22 cellular contexts compared by ENCODE assay signal in genomic region chr9:87871425-87872078, GRCh38. TPM values are rescaled to one million over a fixed set of nuclear protein-coding genes. Genes with fewer than 3 reads are reported as not detected.
A peak's percentile ranks its signal among the peaks of the same experiment; 100 is the strongest.
DNase-seq lines count a peak whose midpoint lies in the region; ATAC-seq, FAIRE-seq and TF ChIP-seq lines count a peak whose summit lies in the region.
"Had no signal": no experiment of that assay in that cellular context is flagged by ENCODE, and none has a peak within 500 bp of the region (broad histone marks: within the 10 kb centered on the region; RNA-seq: fewer than 3 reads in every experiment).

No MANE protein-coding gene starts in this region.

- no peaks in the 10 kb centered on the region for H4K20me1 ChIP-seq in IMR-90 (ENCODE audit: insufficient read depth, low read length)
- no peaks in the 10 kb centered on the region for H4K20me1 ChIP-seq in HepG2 (ENCODE audit: insufficient read depth, low read length)
- H4K20me1 ChIP-seq: BLaER1 treated with 17β-estradiol and CSF1 and Interleukin-3, amounts not matched to agents 10 nM and 100 nM had no signal

- peak overlapping the region in 4 of 5 experiments; percentile 40 to 84 (median 70) for H3K27ac Mint-ChIP-seq in brain
- H3K27ac Mint-ChIP-seq: CD4-positive, alpha-beta memory T cell had no signal

- no peak for TF ChIP-seq CTCF in IMR-90 (conservative IDR thresholded peaks at IDR 0.05; ENCODE audit: low read depth, low read length)
- no peak for TF ChIP-seq CTCF in brain (conservative IDR thresholded peaks at IDR 0.05)
- no peak for TF ChIP-seq CTCF in HepG2 (CRISPR knock-in tag; IDR thresholded peaks at IDR 0.05)

- H2BK5ac ChIP-seq in IMR-90 (ENCODE audit: low read depth, low read length, poor library complexity, severe bottlenecking) (no peak overlapping the region), mesenchymal stem cell (ENCODE audit: low read depth, low read length, poor library complexity, severe bottlenecking) (no peak overlapping the region)

- H2AK5ac ChIP-seq in IMR-90 (ENCODE audit: low read depth, low read length), result no peak overlapping the region
- H2AK5ac ChIP-seq in mesenchymal stem cell (ENCODE audit: low read length, severe bottlenecking), result no peak overlapping the region

- no peak overlapping the region for H4K8ac ChIP-seq in IMR-90 (ENCODE audit: low read depth in 2 of 2, low read length in 2 of 2)
- H4K8ac ChIP-seq in mesenchymal stem cell (ENCODE audit: low read length), result no peak overlapping the region

- H3K9ac ChIP-seq in IMR-90 (ENCODE audit: low read depth, low read length), result no peak overlapping the region
- no peak overlapping the region for H3K9ac ChIP-seq in mesenchymal stem cell (ENCODE audit: low read length)
- no peak overlapping the region for H3K9ac ChIP-seq in HepG2 (ENCODE audit: insufficient read depth, low read depth, low read length)
- H3K9ac ChIP-seq: BLaER1 treated with 17β-estradiol and CSF1 and Interleukin-3, amounts not matched to agents 10 nM and 100 nM; GM23248 had no signal

- H2BK120ac ChIP-seq in IMR-90 (ENCODE audit: low read depth, low read length) (no peak overlapping the region), mesenchymal stem cell (ENCODE audit: low read depth, low read length) (no peak overlapping the region)

- H3K27me3 Mint-ChIP-seq in brain, result peaks cover 7% of the 10 kb centered on the region

- no peaks in the 10 kb centered on the region for H3K9me3 ChIP-seq in IMR-90 (ENCODE audit: control insufficient read depth, insufficient read depth, low read length)
- H3K9me3 ChIP-seq in mesenchymal stem cell (ENCODE audit: control insufficient read depth, low read length), result no peaks in the 10 kb centered on the region
- no peaks in the 10 kb centered on the region for H3K9me3 ChIP-seq in HepG2 (ENCODE audit: low read length)
- H3K9me3 ChIP-seq: A549; BLaER1 treated with 17β-estradiol and CSF1 and Interleukin-3, amounts not matched to agents 10 nM and 100 nM; Caco-2 had no signal

- ATAC-seq in IMR-90 (ENCODE audit: low read depth), result no peak
- no peak for ATAC-seq in HepG2
- ATAC-seq: A549, PC-3 had no signal

- no peak overlapping the region for H2BK12ac ChIP-seq in mesenchymal stem cell (ENCODE audit: low read length in 2 of 2)

- no peak for FAIRE-seq in HepG2 (lab: Jason Lieb, UNC)
- FAIRE-seq: A549 had no signal

- intact Hi-C loops in IMR-90 (cut with micrococcal nuclease), result no loop called here
- intact Hi-C loops in posterior vena cava (cut with DNase I), result no loop called here
- intact Hi-C loops in HepG2 (cut with micrococcal nuclease; ENCODE audit: unreplicated experiment), result no loop called here

- H3K14ac ChIP-seq in IMR-90 (replicated peaks; ENCODE audit: low read depth, low read length) (no peak overlapping the region), mesenchymal stem cell (ENCODE audit: low read length in 2 of 2) (no peak overlapping the region)

- H4K5ac ChIP-seq in IMR-90 (ENCODE audit: low read depth, low read length), result no peak overlapping the region

- peaks cover 0 to 5% (median 0%) of the 10 kb centered on the region in 5 experiments for H3K9me3 Mint-ChIP-seq in brain

- TF ChIP-seq EP300 in HepG2 (IDR thresholded peaks at IDR 0.05; ENCODE audit: low read depth in 2 of 2, low read length in 2 of 2), result no peak
- TF ChIP-seq EP300 in HepG2 (CRISPR knock-in tag; IDR thresholded peaks at IDR 0.05; ENCODE audit: borderline replicate concordance), result no peak

- H3K23ac ChIP-seq in IMR-90 (ENCODE audit: low read depth, low read length) (no peak overlapping the region), mesenchymal stem cell (ENCODE audit: low read length in 2 of 2) (no peak overlapping the region)

- H3K27ac ChIP-seq in IMR-90 (ENCODE audit: insufficient read depth, low read length) (no peak overlapping the region), mesenchymal stem cell (ENCODE audit: low read length, poor library complexity, severe bottlenecking) (no peak overlapping the region), HepG2 (ENCODE audit: extremely low read length, insufficient read depth, low read length) (no peak overlapping the region)
- H3K27ac ChIP-seq: BLaER1 treated with 17β-estradiol and CSF1 and Interleukin-3, amounts not matched to agents 10 nM and 100 nM; GM23248; HL-60 had no signal

- H3K4me2 ChIP-seq in IMR-90 (ENCODE audit: low read depth, low read length) (no peak overlapping the region), mesenchymal stem cell (ENCODE audit: low read length, poor library complexity, severe bottlenecking) (no peak overlapping the region), HepG2 (ENCODE audit: low read depth, low read length) (no peak overlapping the region)
- H3K4me2 ChIP-seq: A549; BLaER1 treated with 17β-estradiol and CSF1 and Interleukin-3, amounts not matched to agents 10 nM and 100 nM had no signal

- H2BK20ac ChIP-seq in IMR-90 (ENCODE audit: low read depth, low read length), result no peak overlapping the region

- H3K4me1 Mint-ChIP-seq in brain, result peaks cover 30% of the 10 kb centered on the region

- H2AFZ ChIP-seq in IMR-90 (replicated peaks; ENCODE audit: low read length, poor library complexity) (peak overlapping the region; percentile 53), mesenchymal stem cell (ENCODE audit: low read depth, low read length) (no peak overlapping the region), HepG2 (ENCODE audit: low read length) (no peak overlapping the region)
- H2AFZ ChIP-seq: GM23248 had no signal

- no peak overlapping the region for H3K4ac ChIP-seq in IMR-90 (ENCODE audit: low read depth, low read length)
- H3K4ac ChIP-seq in mesenchymal stem cell (ENCODE audit: low read depth in 1 of 2, low read length in 2 of 2), result no peak overlapping the region

- TF ChIP-seq POLR2A in IMR-90 (IDR thresholded peaks at IDR 0.05; ENCODE audit: low read depth, low read length) (no peak), HepG2 (IDR thresholded peaks at IDR 0.05; ENCODE audit: insufficient read depth in 1 of 2, low read depth in 2 of 2, low read length in 2 of 2) (no peak)

- H3K4me3 ChIP-seq in IMR-90 (ENCODE audit: insufficient read depth, low read depth, low read length) (no peak overlapping the region), mesenchymal stem cell (ENCODE audit: insufficient read depth in 1 of 2, low read depth in 1 of 2, low read length in 2 of 2) (no peak overlapping the region), HepG2 (replicated peaks in 1 of 3; ENCODE audit: insufficient read depth in 1 of 3, low read depth in 2 of 3, low read length in 3 of 3) (no peak overlapping the region)
- H3K4me3 ChIP-seq: A549; BLaER1 treated with 17β-estradiol and CSF1 and Interleukin-3, amounts not matched to agents 10 nM and 100 nM; GM23248 had no signal

- H2BK15ac ChIP-seq in IMR-90 (ENCODE audit: low read depth, low read length) (no peak overlapping the region), mesenchymal stem cell (ENCODE audit: low read depth, poor library complexity, severe bottlenecking) (peak overlapping the region; percentile 45)

- 100% methylated on average over 2 of the region's 7 CpGs; no CpG with 5 or more reads in 1 of the 2 experiments for WGBS in IMR-90 (ENCODE audit: extremely low coverage in 2 of 2, insufficient read length in 1 of 2), 2 experiments
- WGBS in mesenchymal stem cell, result 93% methylated on average over 7 of the region's 7 CpGs
- WGBS in HepG2 (ENCODE audit: low lambda C conversion rate), result 28% methylated on average over 7 of the region's 7 CpGs

- H4K91ac ChIP-seq in IMR-90 (ENCODE audit: insufficient read depth, low read depth, low read length) (no peak overlapping the region), mesenchymal stem cell (ENCODE audit: low read length) (no peak overlapping the region)

- in situ Hi-C loops in IMR-90 (cut with MboI; ENCODE audit: low sequenced_read_pairs), result no loop called here
- in situ Hi-C loops in HepG2 (cut with HindIII; ENCODE audit: extremely low pct_ligation_motif_present, low pct_unique_long_range_greater_than_20kb), result no loop called here

- no peaks in the 10 kb centered on the region for H3K27me3 ChIP-seq in IMR-90 (ENCODE audit: control insufficient read depth, insufficient read depth, low read length)
- H3K27me3 ChIP-seq in mesenchymal stem cell (ENCODE audit: control insufficient read depth in 1 of 2, insufficient read depth in 1 of 2, low read length in 2 of 2), result no peaks in the 10 kb centered on the region
- H3K27me3 ChIP-seq in HepG2 (ENCODE audit: control insufficient read depth in 1 of 2, insufficient read depth in 2 of 2, low read length in 2 of 2), result peaks cover 0 to 1% of the 10 kb centered on the region in 2 experiments; a peak in 2 of 5 replicates
- H3K27me3 ChIP-seq: BLaER1 treated with 17β-estradiol and CSF1 and Interleukin-3, amounts not matched to agents 10 nM and 100 nM had no signal

- DNase-seq in IMR-90 (no peak), mesenchymal stem cell (no peak), posterior vena cava (ENCODE audit: low spot score) (peak; percentile 76), DMS114 treated with DMSO at 0.1 percent for 48 hours (lab: John Stamatoyannopoulos, UW; ENCODE audit: unreplicated experiment) (no peak), NCI-H1694 treated with DMSO at 0.1 percent for 48 hours (lab: John Stamatoyannopoulos, UW) (no peak), HepG2 (ENCODE audit: low spot score) (no peak)
- DNase-seq: AML-193; Caco-2; CD4-positive, alpha-beta memory T cell; DMS153; Karpas-422; NCI-H1436; NCI-H187 treated with DMSO at 0.1 percent for 48 hours; NCI-H526; NK-92 treated with Interleukin-12 subunit alpha and Interleukin-12 subunit beta, amount 100 ng/mL, for 24 hours; PC-3 had no signal

- H3K36me3 ChIP-seq in IMR-90 (ENCODE audit: control insufficient read depth, insufficient read depth, low read length), result no peaks in the 10 kb centered on the region
- H3K36me3 ChIP-seq in mesenchymal stem cell (ENCODE audit: control insufficient read depth in 1 of 2, insufficient read depth in 2 of 2, low read depth in 1 of 2, low read length in 2 of 2), result no peaks in the 10 kb centered on the region
- no peaks in the 10 kb centered on the region for H3K36me3 ChIP-seq in HepG2 (replicated peaks in 1 of 2; ENCODE audit: control insufficient read depth in 1 of 2, insufficient read depth in 2 of 2, low read length in 2 of 2)
- H3K36me3 ChIP-seq: BLaER1 treated with 17β-estradiol and CSF1 and Interleukin-3, amounts not matched to agents 10 nM and 100 nM had no signal

- H3K79me1 ChIP-seq in IMR-90 (ENCODE audit: low read depth in 1 of 2, low read length in 2 of 2), result no peaks in the 10 kb centered on the region
- no peaks in the 10 kb centered on the region for H3K79me1 ChIP-seq in mesenchymal stem cell (replicated peaks; ENCODE audit: low read length, poor library complexity, severe bottlenecking)

- no peak overlapping the region for H3K56ac ChIP-seq in IMR-90 (ENCODE audit: extremely low read depth, insufficient read depth, low read length)

- peak overlapping the region in 1 of 5 experiments; percentile 1 for H3K4me3 Mint-ChIP-seq in brain
- H3K4me3 Mint-ChIP-seq: CD4-positive, alpha-beta memory T cell had no signal

- CTCF ChIA-PET in IMR-90 (lab: Yijun Ruan, JAX) (no interaction called here), HepG2 (lab: Yijun Ruan, JAX; ENCODE audit: low intra/inter-chr PET ratio, low total read pairs) (no interaction called here)

- peak overlapping the region; percentile 29 for H2AK9ac ChIP-seq in IMR-90 (replicated peaks; ENCODE audit: low read depth, low read length, poor library complexity)

- dilution Hi-C loops in IMR-90 (cut with HindIII; ENCODE audit: low sequenced_read_pairs, unreplicated experiment), result no loop called here

- no peaks in the 10 kb centered on the region for H3K79me2 ChIP-seq in HepG2 (ENCODE audit: insufficient read depth, low read length)

- no peak overlapping the region for H3K18ac ChIP-seq in IMR-90 (ENCODE audit: low read depth, low read length)
- no peak overlapping the region for H3K18ac ChIP-seq in mesenchymal stem cell (ENCODE audit: low read depth in 1 of 2, low read length in 2 of 2)

- H3K4me1 ChIP-seq in IMR-90 (ENCODE audit: control insufficient read depth, insufficient read depth, low read length) (peaks cover 25% of the 10 kb centered on the region), mesenchymal stem cell (ENCODE audit: control insufficient read depth, insufficient read depth, low read depth, low read length) (peaks cover 20% of the 10 kb centered on the region), HepG2 (ENCODE audit: insufficient read depth, low read length) (no peaks in the 10 kb centered on the region)

- peaks cover 18% of the 10 kb centered on the region for H3K9me1 ChIP-seq in IMR-90 (ENCODE audit: insufficient read depth, low read length)

- TF ChIP-seq RAD21 in IMR-90 (IDR thresholded peaks at IDR 0.05; ENCODE audit: low read length) (no peak), HepG2 (CRISPR knock-in tag; IDR thresholded peaks at IDR 0.05) (no peak)

- POLR2A ChIA-PET in IMR-90 (lab: Charles Lee; ENCODE audit: unreplicated experiment) (no interaction called here), HepG2 (lab: Yijun Ruan, JAX) (no interaction called here)

- BruUV-seq in IMR-90 (replicated peaks; lab: Mats Ljungman, UMichigan) (no TSS peak), HepG2 (replicated peaks; lab: Mats Ljungman, UMichigan) (no TSS peak)

- H3K36me3 Mint-ChIP-seq in brain, result no peaks in the 10 kb centered on the region

RNA-seq across cellular contexts. Expression of gene SPATA31E1, which starts 11.1 kb away (rescaled TPM):
- total RNA-seq in IMR-90 (2012; rRNA removed) (not detected in 2 replicates), posterior vena cava (not detected), HepG2 (2016; rRNA removed; fragmentation: Illumina TruSeq; extraction: Trizol) (not detected in 2 replicates)
- polyA plus RNA-seq in IMR-90 (2012; rRNA removed) (0.03 and 0.04 TPM in 2 replicates), brain (ENCODE audit: insufficient read depth, low read depth, low replicate concordance) (not detected), HepG2 (2011; rRNA removed) (not detected in 2 replicates)
- 0.02 TPM in 1 of 2 replicates, not detected in the other for polyA plus RNA-seq in IMR-90 (2012; cell fraction: cytosol; rRNA removed)
- 0.19 and 0.20 TPM in 2 replicates for polyA plus RNA-seq in IMR-90 (2012; cell fraction: nucleus; rRNA removed; ENCODE audit: low replicate concordance)
- not detected for polyA plus RNA-seq in mesenchymal stem cell (2013, experiment 1 of 2)
- polyA plus RNA-seq in mesenchymal stem cell (2013, experiment 2 of 2), result not detected
- not detected in 2 replicates for total RNA-seq in HepG2 (2016; cell fraction: cytosol; rRNA removed; fragmentation: Illumina TruSeq; extraction: Trizol; ENCODE audit: low read depth)
- not detected in 2 replicates for total RNA-seq in HepG2 (2016; cell fraction: insoluble cytoplasmic fraction; rRNA removed; fragmentation: Illumina TruSeq; extraction: Trizol)
- total RNA-seq in HepG2 (2016; cell fraction: membrane; rRNA removed; fragmentation: Illumina TruSeq; extraction: Trizol), result not detected in 2 replicates
- total RNA-seq in HepG2 (2016; cell fraction: nucleus; rRNA removed; fragmentation: Illumina TruSeq; extraction: Trizol), result not detected in 2 replicates
- not detected in 2 replicates for polyA plus RNA-seq in HepG2 (2011; cell fraction: cytosol; rRNA removed)
- polyA plus RNA-seq in HepG2 (2011; cell fraction: nucleus; rRNA removed), result not detected in 2 replicates
- not detected in 2 replicates for polyA plus RNA-seq in HepG2 (2012)
- polyA plus RNA-seq in HepG2 (2016; cell fraction: cytosol; fragmentation: Illumina TruSeq; extraction: Trizol; ENCODE audit: low read depth), result not detected in 2 replicates
- not detected in 2 replicates for polyA plus RNA-seq in HepG2 (2016; cell fraction: insoluble cytoplasmic fraction; fragmentation: Illumina TruSeq; extraction: Trizol; ENCODE audit: low read depth)
- polyA plus RNA-seq in HepG2 (2016; cell fraction: membrane; fragmentation: Illumina TruSeq; extraction: Trizol; ENCODE audit: low read depth), result not detected in 2 replicates
- polyA plus RNA-seq in HepG2 (2016; cell fraction: nucleus; fragmentation: Illumina TruSeq; extraction: Trizol; ENCODE audit: insufficient read depth, low read depth), result not detected in 2 replicates
- 0.05 TPM in 1 of 2 replicates, not detected in the other for polyA minus RNA-seq in HepG2 (2011; rRNA and poly(A)+ RNA removed; ENCODE audit: low replicate concordance)
- polyA minus RNA-seq in HepG2 (2011; cell fraction: cytosol; rRNA and poly(A)+ RNA removed), result not detected in 2 replicates
- polyA minus RNA-seq in HepG2 (2011; cell fraction: nucleus; rRNA and poly(A)+ RNA removed), result not detected in 2 replicates
- total RNA-seq: Caco-2; CD4-positive, alpha-beta memory T cell; GM23248; H7 had no signal
- polyA plus RNA-seq: A549; CD4-positive, alpha-beta memory T cell; GM23248 had no signal

RNA-seq across cellular contexts. Expression of gene SPATA31C1, which starts 46.2 kb away (rescaled TPM):
- total RNA-seq in IMR-90 (2012; rRNA removed) (not detected in 2 replicates), posterior vena cava (not detected), HepG2 (2016; rRNA removed; fragmentation: Illumina TruSeq; extraction: Trizol) (not detected in 2 replicates)
- polyA plus RNA-seq in IMR-90 (2012; rRNA removed) (not detected in 2 replicates), brain (ENCODE audit: insufficient read depth, low read depth, low replicate concordance) (0.08 TPM), HepG2 (2011; rRNA removed) (not detected in 2 replicates)
- not detected in 2 replicates for polyA plus RNA-seq in IMR-90 (2012; cell fraction: cytosol; rRNA removed)
- not detected in 2 replicates for polyA plus RNA-seq in IMR-90 (2012; cell fraction: nucleus; rRNA removed; ENCODE audit: low replicate concordance)
- polyA plus RNA-seq in mesenchymal stem cell (2013, experiment 1 of 2), result not detected
- not detected for polyA plus RNA-seq in mesenchymal stem cell (2013, experiment 2 of 2)
- total RNA-seq in HepG2 (2016; cell fraction: cytosol; rRNA removed; fragmentation: Illumina TruSeq; extraction: Trizol; ENCODE audit: low read depth), result not detected in 2 replicates
- not detected in 2 replicates for total RNA-seq in HepG2 (2016; cell fraction: insoluble cytoplasmic fraction; rRNA removed; fragmentation: Illumina TruSeq; extraction: Trizol)
- not detected in 2 replicates for total RNA-seq in HepG2 (2016; cell fraction: membrane; rRNA removed; fragmentation: Illumina TruSeq; extraction: Trizol)
- total RNA-seq in HepG2 (2016; cell fraction: nucleus; rRNA removed; fragmentation: Illumina TruSeq; extraction: Trizol), result not detected in 2 replicates
- not detected in 2 replicates for polyA plus RNA-seq in HepG2 (2011; cell fraction: cytosol; rRNA removed)
- polyA plus RNA-seq in HepG2 (2011; cell fraction: nucleus; rRNA removed), result not detected in 2 replicates
- not detected in 2 replicates for polyA plus RNA-seq in HepG2 (2012)
- not detected in 2 replicates for polyA plus RNA-seq in HepG2 (2016; cell fraction: cytosol; fragmentation: Illumina TruSeq; extraction: Trizol; ENCODE audit: low read depth)
- polyA plus RNA-seq in HepG2 (2016; cell fraction: insoluble cytoplasmic fraction; fragmentation: Illumina TruSeq; extraction: Trizol; ENCODE audit: low read depth), result not detected in 2 replicates
- polyA plus RNA-seq in HepG2 (2016; cell fraction: membrane; fragmentation: Illumina TruSeq; extraction: Trizol; ENCODE audit: low read depth), result not detected in 2 replicates
- not detected in 2 replicates for polyA plus RNA-seq in HepG2 (2016; cell fraction: nucleus; fragmentation: Illumina TruSeq; extraction: Trizol; ENCODE audit: insufficient read depth, low read depth)
- not detected in 2 replicates for polyA minus RNA-seq in HepG2 (2011; rRNA and poly(A)+ RNA removed; ENCODE audit: low replicate concordance)
- not detected in 2 replicates for polyA minus RNA-seq in HepG2 (2011; cell fraction: cytosol; rRNA and poly(A)+ RNA removed)
- not detected in 2 replicates for polyA minus RNA-seq in HepG2 (2011; cell fraction: nucleus; rRNA and poly(A)+ RNA removed)
- total RNA-seq: Caco-2; CD4-positive, alpha-beta memory T cell; GM23248; PC-3 had no signal
- polyA plus RNA-seq: A549; CD4-positive, alpha-beta memory T cell; GM23248 had no signal
